Comparison of ENCODE assay signal across 10 cellular contexts in genomic region chr5:135456238-135457099, GRCh38. TPM values are rescaled to one million over a fixed set of nuclear protein-coding genes. Genes with fewer than 3 reads are reported as not detected.
DNase-seq lines count a peak whose midpoint lies in the region; ATAC-seq and TF ChIP-seq lines count a peak whose summit lies in the region.
"Had no signal": no experiment of that assay in that cellular context is flagged by ENCODE, and none has a peak within 500 bp of the region (broad histone marks: within the 10 kb centered on the region; RNA-seq: fewer than 3 reads in every experiment).

No MANE protein-coding gene starts in this region.

- no peaks in the 10 kb centered on the region for H3K36me3 ChIP-seq in stomach
- H3K36me3 ChIP-seq: ovary had no signal

- peaks cover 8 to 20% (median 17%) of the 10 kb centered on the region in 4 donors for H3K4me1 ChIP-seq in stomach

- no peak for TF ChIP-seq EP300 in stomach (IDR thresholded peaks at IDR 0.05)

- 71 to 82% (median 77%) methylated on average over 12 of the region's 12 CpGs for WGBS in stomach, 5 donors

- intact Hi-C loops in stomach (cut with DNase I; ENCODE audit: low total_unique reads): no loop called here

- H3K27me3 ChIP-seq in stomach: peaks cover 0 to 24% (median 0%) of the 10 kb centered on the region in 3 donors
- H3K27me3 ChIP-seq: ovary had no signal

- no peak for TF ChIP-seq POLR2A in stomach (IDR thresholded peaks at IDR 0.05)

- no peaks in the 10 kb centered on the region for H3K9me3 ChIP-seq in stomach
- H3K9me3 ChIP-seq: ovary had no signal

- DNase-seq in EL: peak; percentile 95
- peak; percentile 69 to 81 for DNase-seq in NOMO-1 (lab: John Stamatoyannopoulos, UW; ENCODE audit: unreplicated experiment in 2 of 2)
- DNase-seq in fibroblast of peridontal ligament (ENCODE audit: extremely low read depth): peak; percentile 61
- peak; percentile 49 for DNase-seq in stomach
- no peak for DNase-seq in coronary artery (ENCODE audit: low spot score)
- DNase-seq in DMS114 treated with DMSO at 0.1 percent for 48 hours (lab: John Stamatoyannopoulos, UW; ENCODE audit: unreplicated experiment): no peak

- H3K27ac ChIP-seq in stomach: no peak overlapping the region
- H3K27ac ChIP-seq in coronary artery: peak overlapping the region in 1 of 2 donors; percentile 25
- H3K27ac ChIP-seq: ovary had no signal

- H3K4me3 ChIP-seq in stomach (no peak overlapping the region), coronary artery (no peak overlapping the region)
- H3K4me3 ChIP-seq: ovary had no signal

- peak; percentile 54 for ATAC-seq in GM21825 (IDR thresholded peaks at IDR 0.05; ENCODE audit: unreplicated experiment)
- no peak for ATAC-seq in GM19467 (IDR thresholded peaks at IDR 0.05; ENCODE audit: unreplicated experiment)

- TF ChIP-seq CTCF in stomach (IDR thresholded peaks at IDR 0.05) (no peak), coronary artery (IDR thresholded peaks at IDR 0.05) (no peak)

RNA-seq across cellular contexts. Expression of gene TIFAB, which starts 4.3 kb away (rescaled TPM):
- not detected for total RNA-seq in stomach
- polyA plus RNA-seq in stomach: under 1 TPM in 1 of 3 donors, not detected in 2; 0.08 TPM
- total RNA-seq: activated naive CD4-positive, alpha-beta T cell treated with anti-CD3 and anti-CD28 coated beads, Interleukin-2, amount 50 U/mL, for 72 hours had no signal

RNA-seq across cellular contexts. Expression of gene DCANP1, which starts 9.3 kb away (rescaled TPM):
- under 1 TPM in 1 of 5 donors, not detected in 4; 0.55 TPM for total RNA-seq in stomach
- polyA plus RNA-seq in stomach: not detected
- total RNA-seq: activated naive CD4-positive, alpha-beta T cell treated with anti-CD3 and anti-CD28 coated beads, Interleukin-2, amount 50 U/mL, for 72 hours had no signal
- polyA plus RNA-seq: ovary had no signal

RNA-seq across cellular contexts. Expression of gene MACROH2A1, which starts 57.4 kb away (rescaled TPM):
- 100 to 1,000 TPM; 143 to 206 (median 175) TPM for total RNA-seq in stomach
- 100 to 1,000 TPM in 1 of 3 donors, 10 to 100 TPM in 2; 77.1 to 123 (median 85.8) TPM for polyA plus RNA-seq in stomach

Comparison
In these comparisons a context has a peak if more than half of its experiments do, and no peak if none do; other contexts are left out.
1. DNase-seq: peak in EL (single experiment), NOMO-1 (2 of 2), fibroblast of peridontal ligament (single experiment) and stomach (single experiment); none in coronary artery (single experiment) and DMS114 treated with DMSO at 0.1 percent for 48 hours (single experiment).